Comparison of ENCODE assay signal across 8 cellular contexts in the genomic region with DNA sequence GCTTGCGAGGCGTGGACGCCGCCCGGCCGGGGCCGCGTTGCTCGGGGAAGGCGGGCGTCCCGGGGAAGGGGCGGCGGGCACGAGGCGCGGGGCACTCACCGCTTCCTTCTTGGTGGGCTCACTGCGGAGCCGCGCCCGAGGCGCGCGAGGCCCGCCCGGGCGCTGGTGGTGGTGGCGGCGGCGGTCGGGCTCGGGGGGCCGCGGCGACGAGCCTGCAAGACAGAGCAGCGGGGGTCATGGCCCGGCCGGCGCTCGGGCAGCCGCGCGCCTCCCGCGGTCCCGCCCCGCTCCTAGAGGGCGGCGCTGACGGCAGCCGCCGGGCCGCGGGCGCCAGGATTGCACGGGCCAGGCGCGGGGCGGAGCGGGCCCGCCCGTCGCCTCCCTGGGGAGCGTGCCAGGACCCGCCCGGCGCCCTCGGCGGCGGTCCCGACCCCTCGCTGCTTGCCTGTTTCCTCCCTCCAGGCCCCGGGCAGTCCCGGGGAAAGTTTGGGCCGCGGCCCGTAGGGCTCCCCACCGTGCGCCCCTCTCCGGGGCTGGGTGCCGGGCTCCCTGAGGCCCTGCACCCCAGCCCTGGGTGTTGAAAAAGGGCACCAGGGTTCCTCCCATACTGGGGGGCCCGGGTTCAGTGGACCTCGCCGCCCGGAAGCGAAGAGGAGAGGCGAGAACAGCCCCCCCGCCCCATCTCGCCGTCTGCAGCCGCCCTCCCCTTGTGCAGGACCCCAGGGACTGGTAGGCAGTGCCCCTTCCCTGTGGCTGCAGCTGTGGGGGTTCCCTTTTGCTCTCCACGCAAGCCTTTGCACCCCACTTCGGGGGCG. TPM values are rescaled to one million over a fixed set of nuclear protein-coding genes. Genes with fewer than 3 reads are reported as not detected.
DNase-seq lines count a peak whose midpoint lies in the region; ATAC-seq and TF ChIP-seq lines count a peak whose summit lies in the region.

Gene C16orf74 (minus strand): TSS at position 270 of the 815 bp plus-strand sequence. CDS start 15,879 bp downstream, outside the sequence.

- ATAC-seq in GM21576 (IDR thresholded peaks at IDR 0.05; ENCODE audit: unreplicated experiment) (peak; percentile 35), HG03442 (IDR thresholded peaks at IDR 0.05; ENCODE audit: unreplicated experiment) (no peak), HG03469 (IDR thresholded peaks at IDR 0.05; ENCODE audit: unreplicated experiment) (no peak)

- DNase-seq in Daoy (ENCODE audit: low read depth) (peak; percentile 65), NCI-H510A (lab: John Stamatoyannopoulos, UW) (peak; percentile 32), cardiac fibroblast (ENCODE audit: low read depth in 2 of 2) (peak; percentile 41 to 67), left kidney (ENCODE audit: low read depth, low spot score) (peak; percentile 66), stromal cell of bone marrow (ENCODE audit: low read depth) (peak; percentile 12)

- no peak for TF ChIP-seq CTCF in cardiac fibroblast (IDR thresholded peaks at IDR 0.05; ENCODE audit: low read depth, low read length)

- peak within 1 kb of the TSS; percentile 59 to 62 for H3K4me3 ChIP-seq in cardiac fibroblast (replicated peaks in 1 of 2; ENCODE audit: low read depth in 2 of 2, low read length in 2 of 2)

RNA-seq across cellular contexts. Expression of gene C16orf74, which starts in this region (rescaled TPM):
- total RNA-seq in Daoy (2014; rRNA removed; shearing (Covaris generic)) = 14.1 and 17.8 TPM in 2 replicates

Comparison
In these comparisons a context has a peak if more than half of its experiments do, and no peak if none do; other contexts are left out.
1. DNase-seq: peak in every context shown above with its lines; median percentile 66 in left kidney; 65 in Daoy; 54 in cardiac fibroblast; 32 in NCI-H510A; 12 in stromal cell of bone marrow.